In the genomic region with DNA sequence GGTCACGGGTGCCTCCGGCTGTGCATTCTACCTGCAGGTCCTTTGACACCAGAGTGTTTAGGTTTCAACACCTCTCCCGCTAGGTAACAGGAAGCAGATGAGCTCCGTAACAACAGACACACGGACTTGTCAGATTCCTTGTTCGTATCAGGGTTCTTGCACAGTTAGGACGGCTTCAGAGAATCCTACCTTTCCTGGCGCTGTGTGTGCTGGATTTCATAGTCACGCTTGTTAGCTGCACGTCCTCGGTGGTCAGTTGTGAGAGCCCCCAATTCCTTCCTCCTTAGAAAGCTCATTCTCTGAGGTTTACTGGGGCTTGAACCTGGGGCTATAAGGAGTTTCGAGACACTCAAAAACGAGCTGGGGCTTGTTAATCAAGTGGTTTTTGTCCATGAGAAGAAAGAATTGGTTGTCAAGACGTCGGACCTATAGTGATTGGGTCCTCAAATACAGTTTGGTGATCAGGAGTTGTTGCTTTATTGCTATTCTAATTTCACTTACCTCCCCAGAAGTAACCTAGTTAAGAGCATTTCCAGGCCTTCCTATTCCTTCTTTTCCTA, we compare ENCODE assay signal across 8 cellular contexts. TPM values are rescaled to one million over a fixed set of nuclear protein-coding genes. Genes with fewer than 3 reads are reported as not detected.
DNase-seq lines count a peak whose midpoint lies in the region; ATAC-seq and TF ChIP-seq lines count a peak whose summit lies in the region.

No MANE protein-coding gene starts in this region.

- H2AK5ac ChIP-seq in trophoblast cell (ENCODE audit: low read length) = peak overlapping the region; percentile 45

- TF ChIP-seq EP300 in esophagus muscularis mucosa (IDR thresholded peaks at IDR 0.05) = no peak

- peak overlapping the region; percentile 68 for H3K18ac ChIP-seq in trophoblast cell (ENCODE audit: low read length)

- H3K9me3 Mint-ChIP-seq in activated T-cell treated with anti-CD3 and anti-CD28 coated beads, Interleukin-2, amount 50 U/mL, for 72 hours = no peaks in the 10 kb centered on the region

- H3K36me3 ChIP-seq in esophagus muscularis mucosa = peaks cover 0 to 29% (median 19%) of the 10 kb centered on the region in 4 donors
- no peaks in the 10 kb centered on the region for H3K36me3 ChIP-seq in trophoblast cell (ENCODE audit: control insufficient read depth in 1 of 2, insufficient read depth in 2 of 2, low read length in 2 of 2)

- intact Hi-C loops in esophagus muscularis mucosa (cut with DNase I) = loop anchor here (2.0 kb wide), 1 partner anchor 31 kb away; no protein-coding TSS in a partner anchor

- peak overlapping the region; percentile 88 for H4K12ac ChIP-seq in trophoblast cell (ENCODE audit: low read depth, low read length)

- H3K4me1 ChIP-seq in esophagus muscularis mucosa (peaks cover 34 to 61% (median 50%) of the 10 kb centered on the region in 4 donors), trophoblast cell (ENCODE audit: control insufficient read depth in 1 of 2, insufficient read depth in 2 of 2, low read length in 2 of 2) (peaks cover 21 to 26% of the 10 kb centered on the region in 2 experiments)

- H3K23ac ChIP-seq in trophoblast cell (ENCODE audit: low read length) = no peak overlapping the region

- TF ChIP-seq CTCF in RWPE1 (conservative IDR thresholded peaks at IDR 0.05; ENCODE audit: low read depth) (no peak), esophagus muscularis mucosa (IDR thresholded peaks at IDR 0.05) (no peak)

- peaks cover 29 to 50% of the 10 kb centered on the region in 2 donors for H3K36me3 Mint-ChIP-seq in activated T-cell treated with anti-CD3 and anti-CD28 coated beads, Interleukin-2, amount 50 U/mL, for 72 hours (ENCODE audit: insufficient read depth in 2 of 2)

- H3K4me3 ChIP-seq in esophagus muscularis mucosa (peak overlapping the region; percentile 63 to 70 (median 66)), trophoblast cell (ENCODE audit: low read depth, low read length) (peak overlapping the region; percentile 65)

- H3K4me1 Mint-ChIP-seq in activated T-cell treated with anti-CD3 and anti-CD28 coated beads, Interleukin-2, amount 50 U/mL, for 72 hours (ENCODE audit: low read depth) = peaks cover 58% of the 10 kb centered on the region

- no peak for ATAC-seq in activated T-cell treated with anti-CD3 and anti-CD28 coated beads, Interleukin-2, amount 50 U/mL, for 72 hours (replicated peaks in 1 of 2)
- no peak for ATAC-seq in HG02970 (IDR thresholded peaks at IDR 0.05; ENCODE audit: low FRiP score, unreplicated experiment)

- POLR2A ChIA-PET in RWPE1 (lab: Yijun Ruan, JAX; ENCODE audit: low non-redundant PET) = interaction anchor here (1.3 to 3.2 kb wide), 4 partner anchors 21 to 37 kb away, joined by 3 to 70 read pairs (median 10); a partner anchor contains a TSS

- H3K27me3 ChIP-seq in esophagus muscularis mucosa (no peaks in the 10 kb centered on the region), trophoblast cell (ENCODE audit: insufficient read depth, low read length) (no peaks in the 10 kb centered on the region)

- H3K79me2 ChIP-seq in trophoblast cell (ENCODE audit: control insufficient read depth, insufficient read depth, low read length, poor library complexity) = peaks cover 7% of the 10 kb centered on the region

- no peaks in the 10 kb centered on the region for H3K27me3 Mint-ChIP-seq in activated T-cell treated with anti-CD3 and anti-CD28 coated beads, Interleukin-2, amount 50 U/mL, for 72 hours (ENCODE audit: low read depth)

- peak overlapping the region; percentile 66 for H2AFZ ChIP-seq in trophoblast cell (ENCODE audit: insufficient read depth, low read length, poor library complexity)

- H2BK120ac ChIP-seq in trophoblast cell (ENCODE audit: insufficient read depth, low read length, poor library complexity) = peak overlapping the region; percentile 86

- H4K91ac ChIP-seq in trophoblast cell (ENCODE audit: low read depth, low read length) = peak overlapping the region; percentile 98

- H4K8ac ChIP-seq in trophoblast cell (ENCODE audit: low read depth, low read length) = peak overlapping the region; percentile 86

- 14% methylated on average over 6 of the region's 15 CpGs for WGBS in esophagus muscularis mucosa
- no CpG with 5 or more reads among the region's 15 CpGs for WGBS in trophoblast cell (ENCODE audit: extremely low coverage, insufficient coverage, insufficient read length)

- H3K14ac ChIP-seq in trophoblast cell (ENCODE audit: low read length) = peak overlapping the region; percentile 93

- DNase-seq in activated T-cell treated with anti-CD3 and anti-CD28 coated beads, Interleukin-2, amount 50 U/mL, for 72 hours = no peak
- no peak for DNase-seq in activated T-cell treated with anti-CD3 and anti-CD28 coated beads, Interleukin-2, amount 50 U/mL, for 48 hours
- no peak for DNase-seq in RWPE1 (ENCODE audit: low spot score)
- no peak for DNase-seq in esophagus muscularis mucosa (ENCODE audit: extremely low spot score)
- DNase-seq in trophoblast cell = peak; percentile 84 to 89
- DNase-seq in stimulated activated CD4-positive, alpha-beta T cell treated with anti-CD3 and anti-CD28 coated beads, Interleukin-12 subunit alpha, Interleukin-12 subunit beta, amount 100 ng/mL, for 4 hours = no peak
- no peak for DNase-seq in NK-92 (lab: John Stamatoyannopoulos, UW; ENCODE audit: unreplicated experiment)

- H3K27ac ChIP-seq in RWPE1 = peak overlapping the region; percentile 99
- peak overlapping the region; percentile 95 to 98 (median 96) for H3K27ac ChIP-seq in esophagus muscularis mucosa (replicated peaks in 1 of 4)
- H3K27ac ChIP-seq in trophoblast cell (ENCODE audit: low read depth, low read length) = peak overlapping the region; percentile 93

- H3K9me3 ChIP-seq in esophagus muscularis mucosa = no peaks in the 10 kb centered on the region
- H3K9me3 ChIP-seq in trophoblast cell (ENCODE audit: insufficient read depth, low read depth, low read length) = no peaks in the 10 kb centered on the region

- peak overlapping the region; percentile 93 for H2BK5ac ChIP-seq in trophoblast cell (ENCODE audit: low read depth, low read length, poor library complexity)

- TF ChIP-seq POLR2A in esophagus muscularis mucosa (IDR thresholded peaks at IDR 0.05; ENCODE audit: low read depth) = no peak

- peak overlapping the region; percentile 99 to 100 for H3K4me3 Mint-ChIP-seq in activated T-cell treated with anti-CD3 and anti-CD28 coated beads, Interleukin-2, amount 50 U/mL, for 72 hours

- peaks cover 13% of the 10 kb centered on the region for H3K79me1 ChIP-seq in trophoblast cell (ENCODE audit: low read length)

- H2BK12ac ChIP-seq in trophoblast cell (ENCODE audit: low read length) = peak overlapping the region; percentile 44

- peak overlapping the region; percentile 79 for H3K4me2 ChIP-seq in trophoblast cell (ENCODE audit: low read length)

- CTCF ChIA-PET in RWPE1 (lab: Yijun Ruan, JAX) = interaction anchor here (1.7 to 2.6 kb wide), 2 partner anchors 30 to 36 kb away, joined by 6 to 11 read pairs; no protein-coding TSS in a partner anchor

- H3K27ac Mint-ChIP-seq in activated T-cell treated with anti-CD3 and anti-CD28 coated beads, Interleukin-2, amount 50 U/mL, for 72 hours = peak overlapping the region; percentile 100

- H3K9ac ChIP-seq in trophoblast cell (ENCODE audit: low read length) = peak overlapping the region; percentile 38

- H3K4ac ChIP-seq in trophoblast cell (ENCODE audit: low read depth, low read length) = peak overlapping the region; percentile 63

RNA-seq across cellular contexts. Expression of a gene that starts 0.7 kb away (rescaled TPM):
- 100 to 1,000 TPM; 306 to 397 TPM for total RNA-seq in activated T-cell treated with anti-CD3 and anti-CD28 coated beads, Interleukin-2, amount 50 U/mL, for 72 hours
- total RNA-seq in esophagus muscularis mucosa = 10 to 100 TPM; 22.6 to 37.8 (median 25.4) TPM
- polyA plus RNA-seq in trophoblast cell (2013) = 32.8 and 33.7 TPM in 2 replicates

RNA-seq across cellular contexts. Expression of a gene that starts 29.2 kb away (rescaled TPM):
- total RNA-seq in activated T-cell treated with anti-CD3 and anti-CD28 coated beads, Interleukin-2, amount 50 U/mL, for 72 hours = 10 to 100 TPM in 1 of 2 donors, 1 to 10 TPM in 1; 4.6 to 10.2 TPM
- 10 to 100 TPM; 43.6 to 89.9 (median 56.0) TPM for total RNA-seq in esophagus muscularis mucosa
- polyA plus RNA-seq in trophoblast cell (2013) = 22.2 and 23.3 TPM in 2 replicates

RNA-seq across cellular contexts. Expression of a gene that starts 33.2 kb away (rescaled TPM):
- total RNA-seq in activated T-cell treated with anti-CD3 and anti-CD28 coated beads, Interleukin-2, amount 50 U/mL, for 72 hours = 10 to 100 TPM in 1 of 2 donors, 1 to 10 TPM in 1; 8.8 to 12.8 TPM
- 10 to 100 TPM; 19.5 to 42.7 (median 28.6) TPM for total RNA-seq in esophagus muscularis mucosa
- 21.9 and 23.1 TPM in 2 replicates for polyA plus RNA-seq in trophoblast cell (2013)

RNA-seq across cellular contexts. Expression of a gene that starts 38.8 kb away (rescaled TPM):
- total RNA-seq in activated T-cell treated with anti-CD3 and anti-CD28 coated beads, Interleukin-2, amount 50 U/mL, for 72 hours = 10 to 100 TPM; 83.8 to 91.6 TPM
- total RNA-seq in esophagus muscularis mucosa = 100 to 1,000 TPM in 3 of 4 donors, 10 to 100 TPM in 1; 92.5 to 141 (median 120) TPM
- polyA plus RNA-seq in trophoblast cell (2013) = 43.4 and 47.3 TPM in 2 replicates

RNA-seq across cellular contexts. Expression of a gene that starts 42.4 kb away (rescaled TPM):
- total RNA-seq in activated T-cell treated with anti-CD3 and anti-CD28 coated beads, Interleukin-2, amount 50 U/mL, for 72 hours = 10 to 100 TPM in 1 of 2 donors, 1 to 10 TPM in 1; 8.1 to 16.1 TPM
- total RNA-seq in esophagus muscularis mucosa = 10 to 100 TPM; 14.5 to 26.2 (median 18.1) TPM
- polyA plus RNA-seq in trophoblast cell (2013) = 14.6 and 14.7 TPM in 2 replicates

Comparison
In these comparisons a context has a peak if more than half of its experiments do, and no peak if none do; other contexts are left out.
1. DNase-seq: peak in trophoblast cell (2 of 2); none in activated T-cell treated with anti-CD3 and anti-CD28 coated beads, Interleukin-2, amount 50 U/mL, for 72 hours (0 of 2), activated T-cell treated with anti-CD3 and anti-CD28 coated beads, Interleukin-2, amount 50 U/mL, for 48 hours (0 of 2), RWPE1 (single experiment), esophagus muscularis mucosa (single experiment), stimulated activated CD4-positive, alpha-beta T cell treated with anti-CD3 and anti-CD28 coated beads, Interleukin-12 subunit alpha, Interleukin-12 subunit beta, amount 100 ng/mL, for 4 hours (single experiment) and NK-92 (single experiment).
2. RNA of a gene that starts 0.7 kb away (total RNA-seq): 306 to 397 TPM in activated T-cell treated with anti-CD3 and anti-CD28 coated beads, Interleukin-2, amount 50 U/mL, for 72 hours; 22.6 to 37.8 TPM in esophagus muscularis mucosa; every median in the first group is over 4 times any median in the second.
3. Peak in every context shown above with its lines, with median percentiles within 50 percentile points of each other: H3K27ac ChIP-seq.